In genomic region chr7:31003721-31004120, GRCh38 we compare ENCODE assay signal across 23 cellular contexts. TPM values are rescaled to one million over a fixed set of nuclear protein-coding genes. Genes with fewer than 3 reads are reported as not detected.
"Had no signal": no experiment of that assay in that cellular context is flagged by ENCODE, and none has a peak within 500 bp of the region (broad histone marks: within the 10 kb centered on the region; RNA-seq: fewer than 3 reads in every experiment).

No MANE protein-coding gene starts in this region.

- H3K36me3 ChIP-seq: esophagus squamous epithelium, transverse colon had no signal

- H3K4me3 ChIP-seq: esophagus squamous epithelium, psoas muscle, transverse colon had no signal

- H3K9me3 ChIP-seq: psoas muscle, transverse colon had no signal

- H3K4me1 ChIP-seq: esophagus squamous epithelium, psoas muscle, transverse colon had no signal

- ATAC-seq: activated naive CD8-positive, alpha-beta T cell treated with anti-CD3 and anti-CD28 coated beads, Interleukin-2, amount 50 U/mL, for 24 hours; naive thymus-derived CD8-positive, alpha-beta T cell; psoas muscle; right cardiac atrium; stimulated activated naive CD8-positive, alpha-beta T cell treated with anti-CD3 and anti-CD28 coated beads, Interleukin-15, Interleukin-2, amounts not matched to agents 100 U/mL and 50 U/mL, for 24 hours had no signal

- H3K27ac ChIP-seq: esophagus squamous epithelium, psoas muscle, transverse colon, VCaP had no signal

- DNase-seq: activated CD4-positive, alpha-beta T cell treated with anti-CD3 and anti-CD28 coated beads for 1 hour; activated CD8-positive, alpha-beta memory T cell treated with anti-CD3 and anti-CD28 coated beads for 24 hours; activated CD8-positive, alpha-beta memory T cell treated with anti-CD3 and anti-CD28 coated beads, Interleukin-2, amount 50 U/mL, for 48 hours; activated effector memory CD4-positive, alpha-beta T cell treated with Interleukin-2 at 50 U/mL for 16 hours; activated naive CD4-positive, alpha-beta T cell treated with anti-CD3 and anti-CD28 coated beads, Interleukin-2, amount 10 ng/mL, durations not matched to agents 7 days and 5 days; activated naive CD8-positive, alpha-beta T cell treated with anti-CD3 and anti-CD28 coated beads, Interleukin-2, amount 50 U/mL, for 24 hours; activated T-cell treated with anti-CD3 and anti-CD28 coated beads, Interleukin-2, amount 50 U/mL, for 48 hours; anterior cingulate cortex; effector CD4-positive, alpha-beta T cell; esophagus squamous epithelium; glutamatergic neuron; kidney glomerular epithelial cell; mesenchymal stem cell; psoas muscle; right cardiac atrium; stimulated activated naive CD8-positive, alpha-beta T cell treated with anti-CD3 and anti-CD28 coated beads, Interleukin-15, Interleukin-2, amounts not matched to agents 100 U/mL and 50 U/mL, for 24 hours; substantia nigra; transverse colon had no signal

RNA-seq across cellular contexts. Expression of gene GHRHR, which starts 40.0 kb away (rescaled TPM):
- total RNA-seq: esophagus squamous epithelium; naive thymus-derived CD8-positive, alpha-beta T cell; osteocyte; psoas muscle; right cardiac atrium; skeletal muscle tissue; T-helper 1 cell treated with Interleukin-12 subunit alpha and Interleukin-12 subunit beta and Interleukin-4 antibody, amounts not matched to agents 30 ng/mL and 1 ng/mL, for 36 hours; transverse colon had no signal
- polyA plus RNA-seq: naive thymus-derived CD8-positive, alpha-beta T cell; right cardiac atrium had no signal

RNA-seq across cellular contexts. Expression of gene ADCYAP1R1, which starts 48.4 kb away (rescaled TPM):
- total RNA-seq: naive thymus-derived CD8-positive, alpha-beta T cell; osteocyte; T-helper 1 cell treated with Interleukin-12 subunit alpha and Interleukin-12 subunit beta and Interleukin-4 antibody, amounts not matched to agents 30 ng/mL and 1 ng/mL, for 36 hours had no signal
- polyA plus RNA-seq: naive thymus-derived CD8-positive, alpha-beta T cell had no signal
